Comparison of ENCODE assay signal across 20 cellular contexts in genomic region chr17:57855391-57856035, GRCh38. TPM values are rescaled to one million over a fixed set of nuclear protein-coding genes. Genes with fewer than 3 reads are reported as not detected.
A peak's percentile ranks its signal among the peaks of the same experiment; 100 is the strongest.
DNase-seq lines count a peak whose midpoint lies in the region; ATAC-seq and TF ChIP-seq lines count a peak whose summit lies in the region.
"Had no signal": no experiment of that assay in that cellular context is flagged by ENCODE, and none has a peak within 500 bp of the region (broad histone marks: within the 10 kb centered on the region; RNA-seq: fewer than 3 reads in every experiment).

No MANE protein-coding gene starts in this region.

- no peaks in the 10 kb centered on the region for H3K36me3 ChIP-seq in heart right ventricle
- no peaks in the 10 kb centered on the region for H3K36me3 ChIP-seq in esophagus muscularis mucosa
- peaks cover 0 to 3% of the 10 kb centered on the region in 2 donors for H3K36me3 ChIP-seq in neuronal stem cell (replicated peaks in 1 of 2; ENCODE audit: control insufficient read depth in 2 of 2, insufficient read depth in 2 of 2, low read length in 2 of 2)
- no peaks in the 10 kb centered on the region for H3K36me3 ChIP-seq in tibial artery
- H3K36me3 ChIP-seq: BLaER1 treated with 17β-estradiol and CSF1 and Interleukin-3, amounts not matched to agents 10 nM and 100 nM; MG63 had no signal

- H3K27me3 ChIP-seq in heart right ventricle (no peaks in the 10 kb centered on the region), esophagus muscularis mucosa (no peaks in the 10 kb centered on the region), neuronal stem cell (ENCODE audit: control insufficient read depth in 3 of 3, insufficient read depth in 3 of 3, low read depth in 1 of 3, low read length in 3 of 3) (peaks cover 0 to 2% (median 0%) of the 10 kb centered on the region in 3 experiments), tibial artery (no peaks in the 10 kb centered on the region)
- H3K27me3 ChIP-seq: BLaER1 treated with 17β-estradiol and CSF1 and Interleukin-3, amounts not matched to agents 10 nM and 100 nM; MG63 had no signal

- 35 to 41% methylated on average over 5 to 6 of the region's 6 CpGs for WGBS in heart right ventricle, 2 donors
- 33% methylated on average over 6 of the region's 6 CpGs for WGBS in esophagus muscularis mucosa
- no CpG with 5 or more reads among the region's 6 CpGs for WGBS in neuronal stem cell (ENCODE audit: extremely low coverage in 2 of 2, insufficient read length in 2 of 2, insufficient replicate concordance in 1 of 2), 2 donors

- H3K4me1 Mint-ChIP-seq in effector memory CD8-positive, alpha-beta T cell (ENCODE audit: low read depth in 2 of 2), result peaks cover 5 to 12% of the 10 kb centered on the region in 2 donors

- DNase-seq in cardiac septum (ENCODE audit: low spot score) (peak; percentile 26), heart right ventricle (no peak), esophagus muscularis mucosa (ENCODE audit: extremely low spot score) (no peak), neuronal stem cell (ENCODE audit: low spot score) (no peak), tibial artery (peak in 1 of 2 donors; percentile 73), SKM-1 treated with dmso at 0.1 percent for 144 hours (lab: John Stamatoyannopoulos, UW; ENCODE audit: unreplicated experiment) (no peak)
- no peak for DNase-seq in effector memory CD8-positive, alpha-beta T cell
- DNase-seq: activated CD4-positive, alpha-beta T cell treated with anti-CD3 and anti-CD28 coated beads for 1 hour; activated T-cell treated with anti-CD3 and anti-CD28 coated beads, Interleukin-2, amount 50 U/mL, for 72 hours; effector memory CD4-positive, alpha-beta T cell; MG63; naive B cell; NCI-H1436 treated with DMSO at 0.1 percent for 48 hours; NCI-H69; small intestine; stimulated activated naive CD8-positive, alpha-beta T cell treated with anti-CD3 and anti-CD28 coated beads, Interleukin-15, Interleukin-2, amounts not matched to agents 100 U/mL and 50 U/mL, for 24 hours had no signal

- no peak overlapping the region for H3K14ac ChIP-seq in neuronal stem cell (ENCODE audit: low read length)

- H3K23ac ChIP-seq in neuronal stem cell (ENCODE audit: low read depth, low read length, poor library complexity), result no peak overlapping the region

- intact Hi-C loops in cardiac septum (cut with DNase I) (loop anchor here (5.0 kb wide), 2 partner anchors 227 to 257 kb away; partner anchors contain the start of gene DYNLL2), heart right ventricle (cut with DNase I) (loop anchor here (2.0 to 10.0 kb wide), 7 partner anchors 37 to 262 kb away; partner anchors contain the start of gene DYNLL2 (in 4 of the 10)), esophagus muscularis mucosa (cut with DNase I) (no loop called here), tibial artery (cut with DNase I; ENCODE audit: low total_unique reads) (loop anchor here (10.0 kb wide), 1 partner anchor 229 kb away; the partner anchor contains the start of gene DYNLL2)

- H3K4ac ChIP-seq in neuronal stem cell (ENCODE audit: low read length), result no peak overlapping the region

- no peaks in the 10 kb centered on the region for H3K9me3 ChIP-seq in heart right ventricle
- no peaks in the 10 kb centered on the region for H3K9me3 ChIP-seq in esophagus muscularis mucosa
- no peaks in the 10 kb centered on the region for H3K9me3 ChIP-seq in neuronal stem cell (replicated peaks in 1 of 2; ENCODE audit: control insufficient read depth in 2 of 2, insufficient read depth in 1 of 2, low read depth in 1 of 2, low read length in 2 of 2)
- no peaks in the 10 kb centered on the region for H3K9me3 ChIP-seq in tibial artery
- H3K9me3 ChIP-seq: BLaER1 treated with 17β-estradiol and CSF1 and Interleukin-3, amounts not matched to agents 10 nM and 100 nM; MG63 had no signal

- H2BK15ac ChIP-seq in neuronal stem cell (ENCODE audit: low read length), result no peak overlapping the region

- peaks cover 5% of the 10 kb centered on the region for H3K36me3 Mint-ChIP-seq in effector memory CD8-positive, alpha-beta T cell (ENCODE audit: insufficient read depth)
- H3K36me3 Mint-ChIP-seq: activated naive CD8-positive, alpha-beta T cell; naive B cell had no signal

- H2BK12ac ChIP-seq in neuronal stem cell (ENCODE audit: low read length), result no peak overlapping the region

- H4K91ac ChIP-seq in neuronal stem cell (ENCODE audit: low read depth, low read length, poor library complexity), result no peak overlapping the region

- H3K4me3 ChIP-seq in heart right ventricle (no peak overlapping the region), esophagus muscularis mucosa (no peak overlapping the region), neuronal stem cell (ENCODE audit: low read length in 2 of 2) (peak overlapping the region in 1 of 2 donors; percentile 23), tibial artery (no peak overlapping the region)
- H3K4me3 ChIP-seq: BLaER1 treated with 17β-estradiol and CSF1 and Interleukin-3, amounts not matched to agents 10 nM and 100 nM; MG63 had no signal

- no peak overlapping the region for H4K8ac ChIP-seq in neuronal stem cell (ENCODE audit: low read depth, low read length)

- no peaks in the 10 kb centered on the region for H3K79me1 ChIP-seq in neuronal stem cell (ENCODE audit: low read depth, low read length)

- H3K4me1 ChIP-seq in heart right ventricle, result peaks cover 10 to 74% (median 33%) of the 10 kb centered on the region in 9 donors
- peaks cover 54 to 98% (median 93%) of the 10 kb centered on the region in 4 donors for H3K4me1 ChIP-seq in esophagus muscularis mucosa
- peaks cover 7 to 10% of the 10 kb centered on the region in 2 donors for H3K4me1 ChIP-seq in neuronal stem cell (ENCODE audit: control insufficient read depth in 2 of 2, insufficient read depth in 1 of 2, low read depth in 1 of 2, low read length in 2 of 2)
- peaks cover 0 to 71% (median 39%) of the 10 kb centered on the region in 4 donors for H3K4me1 ChIP-seq in tibial artery

- TF ChIP-seq CTCF in heart right ventricle (IDR thresholded peaks at IDR 0.05) (no peak), esophagus muscularis mucosa (IDR thresholded peaks at IDR 0.05) (no peak), tibial artery (IDR thresholded peaks at IDR 0.05) (no peak)

- no peak overlapping the region for H3K4me3 Mint-ChIP-seq in effector memory CD8-positive, alpha-beta T cell
- H3K4me3 Mint-ChIP-seq: activated naive CD8-positive, alpha-beta T cell; activated T-cell treated with anti-CD3 and anti-CD28 coated beads, Interleukin-2, amount 50 U/mL, for 72 hours; naive B cell had no signal

- H3K4me2 ChIP-seq in neuronal stem cell (ENCODE audit: insufficient read depth, low read length, poor library complexity, severe bottlenecking), result no peak overlapping the region
- H3K4me2 ChIP-seq: BLaER1 treated with 17β-estradiol and CSF1 and Interleukin-3, amounts not matched to agents 10 nM and 100 nM had no signal

- H3K9ac ChIP-seq in neuronal stem cell (ENCODE audit: low read depth, low read length, poor library complexity), result no peak overlapping the region
- H3K9ac ChIP-seq: BLaER1 treated with 17β-estradiol and CSF1 and Interleukin-3, amounts not matched to agents 10 nM and 100 nM; parathyroid adenoma had no signal

- no peak overlapping the region for H3K27ac Mint-ChIP-seq in effector memory CD8-positive, alpha-beta T cell
- H3K27ac Mint-ChIP-seq: activated naive CD8-positive, alpha-beta T cell; activated T-cell treated with anti-CD3 and anti-CD28 coated beads, Interleukin-2, amount 50 U/mL, for 72 hours; naive B cell had no signal

- H3K18ac ChIP-seq in neuronal stem cell (ENCODE audit: low read length), result no peak overlapping the region

- H3K27ac ChIP-seq in heart right ventricle, result peak overlapping the region in 5 of 10 donors; percentile 12 to 91 (median 47)
- H3K27ac ChIP-seq in esophagus muscularis mucosa (replicated peaks in 1 of 4), result peak overlapping the region; percentile 83 to 98 (median 93)
- peak overlapping the region; percentile 4 for H3K27ac ChIP-seq in neuronal stem cell (replicated peaks; ENCODE audit: low read length)
- peak overlapping the region; percentile 85 to 94 for H3K27ac ChIP-seq in tibial artery
- H3K27ac ChIP-seq: BLaER1 treated with 17β-estradiol and CSF1 and Interleukin-3, amounts not matched to agents 10 nM and 100 nM; parathyroid adenoma had no signal

- no peak for TF ChIP-seq POLR2A in esophagus muscularis mucosa (IDR thresholded peaks at IDR 0.05; ENCODE audit: low read depth)

- H2BK120ac ChIP-seq in neuronal stem cell (ENCODE audit: low read depth, low read length), result no peak overlapping the region

- ATAC-seq in heart right ventricle, result no peak
- ATAC-seq in HG02798 (IDR thresholded peaks at IDR 0.05; ENCODE audit: poor library complexity, unreplicated experiment), result no peak
- ATAC-seq in effector memory CD8-positive, alpha-beta T cell (replicated peaks), result no peak
- ATAC-seq: activated T-cell treated with anti-CD3 and anti-CD28 coated beads, Interleukin-2, amount 50 U/mL, for 72 hours; stimulated activated naive CD8-positive, alpha-beta T cell treated with anti-CD3 and anti-CD28 coated beads, Interleukin-15, Interleukin-2, amounts not matched to agents 100 U/mL and 50 U/mL, for 24 hours had no signal

- TF ChIP-seq EP300 in esophagus muscularis mucosa (IDR thresholded peaks at IDR 0.05), result no peak

- H2BK5ac ChIP-seq in neuronal stem cell (ENCODE audit: low read length), result no peak overlapping the region

- H2AK5ac ChIP-seq in neuronal stem cell (ENCODE audit: low read depth, low read length), result peak overlapping the region; percentile 34

- peaks cover 15 to 21% of the 10 kb centered on the region in 2 donors for H3K27me3 Mint-ChIP-seq in effector memory CD8-positive, alpha-beta T cell

- no peaks in the 10 kb centered on the region for H3K9me3 Mint-ChIP-seq in effector memory CD8-positive, alpha-beta T cell
- H3K9me3 Mint-ChIP-seq: activated T-cell treated with anti-CD3 and anti-CD28 coated beads, Interleukin-2, amount 50 U/mL, for 72 hours; naive B cell had no signal

- no peak overlapping the region for H2AFZ ChIP-seq in neuronal stem cell (ENCODE audit: low read length)
- H2AFZ ChIP-seq: parathyroid adenoma had no signal

RNA-seq across cellular contexts. Expression of gene MRPS23, which starts 5.7 kb away (rescaled TPM):
- total RNA-seq in cardiac septum (59.6 TPM), heart right ventricle (100 to 1,000 TPM in 2 of 10 donors, 10 to 100 TPM in 8; 61.2 to 103 (median 75.5) TPM), esophagus muscularis mucosa (10 to 100 TPM; 11.6 to 22.2 (median 16.9) TPM)
- 100 to 1,000 TPM in 1 of 2 donors, 1 to 10 TPM in 1; 9.9 to 132 TPM for polyA plus RNA-seq in heart right ventricle
- 21.6 TPM for polyA plus RNA-seq in neuronal stem cell (2013, experiment 1 of 2)
- 19.9 TPM for polyA plus RNA-seq in neuronal stem cell (2013, experiment 2 of 2)
